8 cellular contexts compared by ENCODE assay signal in the genomic region with DNA sequence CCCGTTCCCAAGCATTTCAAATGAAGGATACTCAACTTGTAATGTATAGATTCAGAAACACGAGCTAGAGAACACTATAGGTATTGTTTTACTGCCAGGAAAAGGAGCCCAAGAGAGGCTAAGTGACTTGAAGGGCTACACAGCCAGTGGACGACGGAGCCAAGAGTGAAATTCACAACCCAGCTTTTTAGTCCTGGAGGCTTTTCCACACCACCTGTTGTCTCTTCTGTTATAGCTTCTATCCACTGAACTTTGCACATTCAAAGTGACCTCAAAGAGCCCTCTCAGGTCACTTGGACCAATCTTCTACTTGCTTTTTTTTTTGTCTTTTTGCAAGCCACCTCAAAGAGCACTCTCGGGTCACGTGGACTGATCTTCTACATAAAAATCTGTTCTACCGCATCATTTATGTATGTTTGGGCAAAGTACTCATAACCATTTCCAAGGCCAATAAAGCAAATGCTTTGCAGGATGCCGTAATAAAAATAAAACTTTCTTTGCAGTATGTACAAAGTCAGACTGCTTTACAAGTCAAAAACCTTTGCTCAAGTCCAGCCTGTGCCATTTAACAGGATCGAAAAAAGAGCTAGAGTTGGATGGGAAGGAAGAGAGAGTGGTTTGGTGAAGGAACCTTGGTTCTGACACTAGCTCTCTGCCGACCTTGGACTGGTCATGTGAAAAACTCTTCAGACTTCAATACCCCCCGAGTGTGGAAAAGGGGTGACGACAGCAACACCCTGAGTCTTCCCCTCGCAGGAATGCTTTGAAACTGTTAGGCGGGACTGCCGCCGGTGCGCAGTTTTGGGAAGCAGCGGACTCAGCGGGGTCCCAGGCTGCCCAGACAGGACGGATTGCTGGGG. TPM values are rescaled to one million over a fixed set of nuclear protein-coding genes. Genes with fewer than 3 reads are reported as not detected.
A peak's percentile ranks its signal among the peaks of the same experiment; 100 is the strongest.
DNase-seq lines count a peak whose midpoint lies in the region; ATAC-seq and TF ChIP-seq lines count a peak whose summit lies in the region.

No MANE protein-coding gene starts in this region.

- H3K27me3 ChIP-seq in BE2C (no peaks in the 10 kb centered on the region), duodenal mucosa (ENCODE audit: control insufficient read depth in 1 of 2, insufficient read depth in 2 of 2, low read length in 2 of 2) (no peaks in the 10 kb centered on the region)

- H3K36me3 ChIP-seq in BE2C (no peaks in the 10 kb centered on the region), duodenal mucosa (ENCODE audit: control insufficient read depth in 1 of 2, insufficient read depth in 2 of 2, low read length in 2 of 2) (no peaks in the 10 kb centered on the region), mucosa of descending colon (ENCODE audit: low read depth) (no peaks in the 10 kb centered on the region)

- H3K27ac ChIP-seq in duodenal mucosa (ENCODE audit: low read depth, low read length): peak overlapping the region; percentile 53

- peak; percentile 2 for ATAC-seq in GM21367 (IDR thresholded peaks at IDR 0.05; ENCODE audit: unreplicated experiment)
- ATAC-seq in mucosa of descending colon: peak; percentile 6
- ATAC-seq in HG03439 (IDR thresholded peaks at IDR 0.05; ENCODE audit: unreplicated experiment): no peak

- intact Hi-C loops in mucosa of descending colon (cut with DNase I, micrococcal nuclease): no loop called here

- H3K9ac ChIP-seq in duodenal mucosa (ENCODE audit: low read depth in 1 of 2, low read length in 2 of 2): peak overlapping the region; percentile 81 to 86

- H3K4me3 ChIP-seq in BE2C (ENCODE audit: low read depth, low read length) (peak overlapping the region; percentile 86), duodenal mucosa (ENCODE audit: low read depth in 1 of 2, low read length in 2 of 2) (peak overlapping the region; percentile 82 to 92), mucosa of descending colon (peak overlapping the region; percentile 97)

- DNase-seq in BE2C (no peak), RPMI8226 (peak; percentile 30), mucosa of descending colon (no peak), NCI-H1105 treated with DMSO at 0.1 percent for 48 hours (lab: John Stamatoyannopoulos, UW) (no peak)
- no peak for DNase-seq in stimulated activated CD4-positive, alpha-beta T cell treated with anti-CD3 and anti-CD28 coated beads, Interleukin-1b, Interleukin-23, amount 100 ng/mL, for 48 hours

- H3K9me3 ChIP-seq in BE2C: no peaks in the 10 kb centered on the region
- no peaks in the 10 kb centered on the region for H3K9me3 ChIP-seq in duodenal mucosa (ENCODE audit: control insufficient read depth in 1 of 2, low read length in 2 of 2)
- H3K9me3 ChIP-seq in mucosa of descending colon: no peaks in the 10 kb centered on the region

- TF ChIP-seq CTCF in BE2C (IDR thresholded peaks at IDR 0.05; ENCODE audit: low read depth, low read length): no peak
- no peak for TF ChIP-seq CTCF in mucosa of descending colon (IDR thresholded peaks at IDR 0.05)

- H3K4me1 ChIP-seq in BE2C: no peaks in the 10 kb centered on the region
- peaks cover 13 to 14% of the 10 kb centered on the region in 2 donors for H3K4me1 ChIP-seq in duodenal mucosa (ENCODE audit: control insufficient read depth in 1 of 2, insufficient read depth in 2 of 2, low read length in 2 of 2)
- peaks cover 11% of the 10 kb centered on the region for H3K4me1 ChIP-seq in mucosa of descending colon (ENCODE audit: low read depth)

RNA-seq across cellular contexts. Expression of gene SLC35B4, which starts 0.8 kb away (rescaled TPM):
- 9.9 TPM for polyA plus RNA-seq in BE2C (2012; ENCODE audit: insufficient read depth, insufficient read length, low read depth)
- total RNA-seq in mucosa of descending colon: 10 to 100 TPM in 1 of 3 donors, 1 to 10 TPM in 2; 6.1 to 14.1 (median 9.0) TPM
